Comparison of ENCODE assay signal across 24 cellular contexts in genomic region chr3:13676618-13677017, GRCh38.
DNase-seq lines count a peak whose midpoint lies in the region; ATAC-seq and TF ChIP-seq lines count a peak whose summit lies in the region.
"Had no signal": no experiment of that assay in that cellular context is flagged by ENCODE, and none has a peak within 500 bp of the region (broad histone marks: within the 10 kb centered on the region; RNA-seq: fewer than 3 reads in every experiment).

No MANE protein-coding gene starts in this region.

- POLR2A ChIA-PET in CD8-positive, alpha-beta T cell (lab: Charles Lee), result no interaction called here

- H3K4me1 Mint-ChIP-seq in CD8-positive, alpha-beta T cell (ENCODE audit: low read depth), result no peaks in the 10 kb centered on the region
- H3K4me1 Mint-ChIP-seq: B cell; CD8-positive, alpha-beta memory T cell had no signal

- H3K4me3 Mint-ChIP-seq in CD8-positive, alpha-beta T cell, result no peak overlapping the region
- H3K4me3 Mint-ChIP-seq: B cell; CD4-positive, alpha-beta T cell; CD8-positive, alpha-beta memory T cell had no signal

- no peak overlapping the region for H3K27ac Mint-ChIP-seq in CD8-positive, alpha-beta T cell
- H3K27ac Mint-ChIP-seq: B cell; CD4-positive, alpha-beta T cell; CD8-positive, alpha-beta memory T cell had no signal

- H3K4me1 ChIP-seq in heart left ventricle (no peaks in the 10 kb centered on the region), esophagus squamous epithelium (no peaks in the 10 kb centered on the region)
- H3K4me1 ChIP-seq in CD8-positive, alpha-beta T cell (ENCODE audit: insufficient read depth, low read length), result no peaks in the 10 kb centered on the region
- H3K4me1 ChIP-seq: A549 had no signal

- no peaks in the 10 kb centered on the region for H3K36me3 Mint-ChIP-seq in CD8-positive, alpha-beta T cell
- H3K36me3 Mint-ChIP-seq: CD8-positive, alpha-beta memory T cell had no signal

- intact Hi-C loops in left ventricle myocardium superior (cut with micrococcal nuclease) (no loop called here), heart left ventricle (cut with DNase I) (no loop called here), esophagus squamous epithelium (cut with DNase I) (no loop called here)
- intact Hi-C loops in CD8-positive, alpha-beta T cell (cut with DNase I, micrococcal nuclease), result no loop called here

- DNase-seq in left ventricle myocardium superior (peak; percentile 8), heart left ventricle (no peak), kidney tubule cell (ENCODE audit: low spot score) (peak; percentile 77), renal cortical epithelial cell (ENCODE audit: low read depth) (peak; percentile 81), esophagus squamous epithelium (lab: John Stamatoyannopoulos, UW) (no peak), kidney glomerular epithelial cell (lab: John Stamatoyannopoulos, UW) (no peak)
- no peak for DNase-seq in CD8-positive, alpha-beta T cell
- DNase-seq: AML-193; CD4-positive, alpha-beta T cell; CD8-positive, alpha-beta memory T cell; COR-L47; DMS 273 treated with DMSO at 0.1 percent for 48 hours; DMS153; DMS53; DMS79; DND-41; EL; GDM1 had no signal

- ATAC-seq in left ventricle myocardium superior, result no peak
- no peak for ATAC-seq in heart left ventricle
- no peak for ATAC-seq in CD8-positive, alpha-beta T cell
- ATAC-seq: A549, GM12878 had no signal

- H3K36me3 ChIP-seq in heart left ventricle, result no peaks in the 10 kb centered on the region
- H3K36me3 ChIP-seq in esophagus squamous epithelium, result no peaks in the 10 kb centered on the region
- H3K36me3 ChIP-seq in CD8-positive, alpha-beta T cell (ENCODE audit: insufficient read depth, low read length), result no peaks in the 10 kb centered on the region
- H3K36me3 ChIP-seq: BLaER1 treated with 17β-estradiol and CSF1 and Interleukin-3, amounts not matched to agents 10 nM and 100 nM had no signal

- H3K4me3 ChIP-seq in heart left ventricle (no peak overlapping the region), esophagus squamous epithelium (no peak overlapping the region)
- H3K4me3 ChIP-seq in CD8-positive, alpha-beta T cell (ENCODE audit: low read depth, low read length), result no peak overlapping the region
- H3K4me3 ChIP-seq: A549; BLaER1 treated with 17β-estradiol and CSF1 and Interleukin-3, amounts not matched to agents 10 nM and 100 nM; GM12878 had no signal

- H3K27ac ChIP-seq in heart left ventricle (no peak overlapping the region), esophagus squamous epithelium (no peak overlapping the region)
- no peak overlapping the region for H3K27ac ChIP-seq in CD8-positive, alpha-beta T cell (ENCODE audit: low read depth, low read length)
- H3K27ac ChIP-seq: 22Rv1; A549; BLaER1 treated with 17β-estradiol and CSF1 and Interleukin-3, amounts not matched to agents 10 nM and 100 nM; C4-2B had no signal

- H3K27me3 ChIP-seq in heart left ventricle (peaks cover 0 to 55% (median 3%) of the 10 kb centered on the region in 9 donors), esophagus squamous epithelium (peaks cover 0 to 86% (median 0%) of the 10 kb centered on the region in 4 donors)
- no peaks in the 10 kb centered on the region for H3K27me3 ChIP-seq in CD8-positive, alpha-beta T cell (ENCODE audit: insufficient read depth, low read length)
- H3K27me3 ChIP-seq: BLaER1 treated with 17β-estradiol and CSF1 and Interleukin-3, amounts not matched to agents 10 nM and 100 nM had no signal

- H3K27me3 Mint-ChIP-seq in CD8-positive, alpha-beta T cell (ENCODE audit: low read depth), result peaks cover 13% of the 10 kb centered on the region

- TF ChIP-seq CTCF in heart left ventricle (IDR thresholded peaks at IDR 0.05) (no peak), esophagus squamous epithelium (IDR thresholded peaks at IDR 0.05) (no peak)
- no peak for TF ChIP-seq CTCF in CD8-positive, alpha-beta T cell (IDR thresholded peaks at IDR 0.05)

- no peaks in the 10 kb centered on the region for H3K9me3 ChIP-seq in heart left ventricle
- H3K9me3 ChIP-seq in esophagus squamous epithelium, result no peaks in the 10 kb centered on the region
- H3K9me3 ChIP-seq in CD8-positive, alpha-beta T cell (ENCODE audit: low read length), result no peaks in the 10 kb centered on the region
- H3K9me3 ChIP-seq: A549; BLaER1 treated with 17β-estradiol and CSF1 and Interleukin-3, amounts not matched to agents 10 nM and 100 nM had no signal

- 63 to 74% (median 67%) methylated on average over 5 of the region's 5 CpGs for WGBS in heart left ventricle, 4 donors
- WGBS in esophagus squamous epithelium, 2 donors, result 62 to 80% methylated on average over 2 to 5 of the region's 5 CpGs

- TF ChIP-seq POLR2A in heart left ventricle (IDR thresholded peaks at IDR 0.05) (no peak), esophagus squamous epithelium (IDR thresholded peaks at IDR 0.05) (no peak)

- CTCF ChIA-PET in CD8-positive, alpha-beta T cell (lab: Charles Lee), result no interaction called here

- H3K9me3 Mint-ChIP-seq in CD8-positive, alpha-beta T cell, result no peaks in the 10 kb centered on the region
- H3K9me3 Mint-ChIP-seq: CD4-positive, alpha-beta T cell; CD8-positive, alpha-beta memory T cell had no signal

Comparison
In these comparisons a context has a peak if more than half of its experiments do, and no peak if none do; other contexts are left out.
1. DNase-seq: peak in left ventricle myocardium superior (single experiment), kidney tubule cell (single experiment) and renal cortical epithelial cell (single experiment); none in heart left ventricle (0 of 5), esophagus squamous epithelium (single experiment), CD8-positive, alpha-beta T cell (0 of 7) and kidney glomerular epithelial cell (single experiment).